ENCODE assay signal across 1 cellular context in the genomic region with DNA sequence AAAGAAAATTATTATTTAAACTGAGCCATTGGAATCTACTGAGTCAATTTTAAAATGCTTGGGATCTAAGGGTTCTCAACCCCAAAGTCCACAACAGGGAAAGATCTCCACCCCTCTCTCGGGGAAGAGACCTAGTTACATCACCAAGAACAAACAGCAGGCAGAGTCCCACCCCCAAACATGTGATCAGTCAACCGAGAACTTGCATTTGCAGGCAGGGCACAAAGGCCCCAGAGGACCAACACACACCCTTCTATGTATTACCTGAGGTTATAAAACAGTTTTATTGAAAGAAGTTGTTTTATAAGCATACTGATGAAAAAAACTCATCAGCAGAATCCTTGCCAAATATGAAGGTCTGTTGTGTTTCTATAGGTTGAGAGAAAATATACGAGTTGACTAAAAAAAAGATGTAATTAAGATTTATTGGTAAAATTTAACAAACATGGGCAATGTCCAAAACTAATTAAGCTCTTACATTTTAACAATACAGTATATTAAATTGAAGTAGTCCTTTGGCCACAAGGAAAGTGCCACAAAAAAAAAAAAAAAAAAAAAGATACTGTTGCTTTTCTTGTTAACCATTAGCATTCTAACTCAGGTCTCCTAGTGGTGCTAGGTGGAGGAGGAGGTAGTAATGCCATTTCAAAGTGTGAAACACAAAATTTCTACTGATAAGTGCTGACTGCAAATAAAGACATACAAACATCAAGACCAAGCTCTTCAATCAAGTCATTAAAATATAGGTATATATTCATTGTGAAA.
A peak's percentile ranks its signal among the peaks of the same experiment; 100 is the strongest.
TF ChIP-seq lines count a peak whose summit lies in the region.

No MANE protein-coding gene starts in this region.

TF ChIP-seq in HepG2, 621 proteins besides CTCF, POLR2A, EP300 and RAD21 (continued from another document and continues in another):
- TF ChIP-seq AKNA (CRISPR knock-in tag; IDR thresholded peaks at IDR 0.05; ENCODE audit: borderline replicate concordance): no peak
- no peak for TF ChIP-seq SNRNP70 (IDR thresholded peaks at IDR 0.05; ENCODE audit: low read depth, low read length)
- peak; percentile 59; the same call in 1 of the 2 replicates for TF ChIP-seq DPF2 (CRISPR knock-in tag; IDR thresholded peaks at IDR 0.05; ENCODE audit: borderline replicate concordance, low read depth)
- TF ChIP-seq, protein P1, sequence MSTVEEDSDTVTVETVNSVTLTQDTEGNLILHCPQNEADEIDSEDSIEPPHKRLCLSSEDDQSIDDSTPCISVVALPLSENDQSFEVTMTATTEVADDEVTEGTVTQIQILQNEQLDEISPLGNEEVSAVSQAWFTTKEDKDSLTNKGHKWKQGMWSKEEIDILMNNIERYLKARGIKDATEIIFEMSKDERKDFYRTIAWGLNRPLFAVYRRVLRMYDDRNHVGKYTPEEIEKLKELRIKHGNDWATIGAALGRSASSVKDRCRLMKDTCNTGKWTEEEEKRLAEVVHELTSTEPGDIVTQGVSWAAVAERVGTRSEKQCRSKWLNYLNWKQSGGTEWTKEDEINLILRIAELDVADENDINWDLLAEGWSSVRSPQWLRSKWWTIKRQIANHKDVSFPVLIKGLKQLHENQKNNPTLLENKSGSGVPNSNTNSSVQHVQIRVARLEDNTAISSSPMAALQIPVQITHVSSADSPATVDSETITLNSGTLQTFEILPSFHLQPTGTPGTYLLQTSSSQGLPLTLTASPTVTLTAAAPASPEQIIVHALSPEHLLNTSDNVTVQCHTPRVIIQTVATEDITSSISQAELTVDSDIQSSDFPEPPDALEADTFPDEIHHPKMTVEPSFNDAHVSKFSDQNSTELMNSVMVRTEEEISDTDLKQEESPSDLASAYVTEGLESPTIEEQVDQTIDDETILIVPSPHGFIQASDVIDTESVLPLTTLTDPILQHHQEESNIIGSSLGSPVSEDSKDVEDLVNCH (CRISPR knock-in tag; IDR thresholded peaks at IDR 0.05): no peak
- no peak for TF ChIP-seq PCBP1 (IDR thresholded peaks at IDR 0.05; ENCODE audit: borderline replicate concordance, low read depth, low read length)
- TF ChIP-seq ZNF17 (CRISPR knock-in tag; IDR thresholded peaks at IDR 0.05): no peak
- TF ChIP-seq NONO (IDR thresholded peaks at IDR 0.05): no peak
- no peak for TF ChIP-seq NONO (CRISPR knock-in tag; conservative IDR thresholded peaks at IDR 0.05)
- TF ChIP-seq TBP (CRISPR knock-in tag; IDR thresholded peaks at IDR 0.05): no peak
- TF ChIP-seq RFX5 (IDR thresholded peaks at IDR 0.05; ENCODE audit: low read depth, low read length): no peak
- no peak for TF ChIP-seq ZNF703 (CRISPR knock-in tag; IDR thresholded peaks at IDR 0.05; ENCODE audit: borderline replicate concordance)
- no peak for TF ChIP-seq DDIT3 (CRISPR knock-in tag; IDR thresholded peaks at IDR 0.05)
- TF ChIP-seq, protein P2, sequence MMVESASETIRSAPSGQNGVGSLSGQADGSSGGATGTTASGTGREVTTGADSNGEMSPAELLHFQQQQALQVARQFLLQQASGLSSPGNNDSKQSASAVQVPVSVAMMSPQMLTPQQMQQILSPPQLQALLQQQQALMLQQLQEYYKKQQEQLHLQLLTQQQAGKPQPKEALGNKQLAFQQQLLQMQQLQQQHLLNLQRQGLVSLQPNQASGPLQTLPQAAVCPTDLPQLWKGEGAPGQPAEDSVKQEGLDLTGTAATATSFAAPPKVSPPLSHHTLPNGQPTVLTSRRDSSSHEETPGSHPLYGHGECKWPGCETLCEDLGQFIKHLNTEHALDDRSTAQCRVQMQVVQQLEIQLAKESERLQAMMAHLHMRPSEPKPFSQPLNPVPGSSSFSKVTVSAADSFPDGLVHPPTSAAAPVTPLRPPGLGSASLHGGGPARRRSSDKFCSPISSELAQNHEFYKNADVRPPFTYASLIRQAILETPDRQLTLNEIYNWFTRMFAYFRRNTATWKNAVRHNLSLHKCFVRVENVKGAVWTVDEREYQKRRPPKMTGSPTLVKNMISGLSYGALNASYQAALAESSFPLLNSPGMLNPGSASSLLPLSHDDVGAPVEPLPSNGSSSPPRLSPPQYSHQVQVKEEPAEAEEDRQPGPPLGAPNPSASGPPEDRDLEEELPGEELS (CRISPR knock-in tag; IDR thresholded peaks at IDR 0.05): peak; percentile 85; the same call in 1 of the 2 replicates
- TF ChIP-seq ZNF263 (CRISPR knock-in tag; IDR thresholded peaks at IDR 0.05): no peak
- TF ChIP-seq CBX5 (CRISPR knock-in tag; IDR thresholded peaks at IDR 0.05; ENCODE audit: borderline replicate concordance): peak; percentile 64; the same call in 1 of the 2 replicates
- TF ChIP-seq TFE3 (CRISPR knock-in tag; IDR thresholded peaks at IDR 0.05): peak; percentile 99
- TF ChIP-seq, protein P3, sequence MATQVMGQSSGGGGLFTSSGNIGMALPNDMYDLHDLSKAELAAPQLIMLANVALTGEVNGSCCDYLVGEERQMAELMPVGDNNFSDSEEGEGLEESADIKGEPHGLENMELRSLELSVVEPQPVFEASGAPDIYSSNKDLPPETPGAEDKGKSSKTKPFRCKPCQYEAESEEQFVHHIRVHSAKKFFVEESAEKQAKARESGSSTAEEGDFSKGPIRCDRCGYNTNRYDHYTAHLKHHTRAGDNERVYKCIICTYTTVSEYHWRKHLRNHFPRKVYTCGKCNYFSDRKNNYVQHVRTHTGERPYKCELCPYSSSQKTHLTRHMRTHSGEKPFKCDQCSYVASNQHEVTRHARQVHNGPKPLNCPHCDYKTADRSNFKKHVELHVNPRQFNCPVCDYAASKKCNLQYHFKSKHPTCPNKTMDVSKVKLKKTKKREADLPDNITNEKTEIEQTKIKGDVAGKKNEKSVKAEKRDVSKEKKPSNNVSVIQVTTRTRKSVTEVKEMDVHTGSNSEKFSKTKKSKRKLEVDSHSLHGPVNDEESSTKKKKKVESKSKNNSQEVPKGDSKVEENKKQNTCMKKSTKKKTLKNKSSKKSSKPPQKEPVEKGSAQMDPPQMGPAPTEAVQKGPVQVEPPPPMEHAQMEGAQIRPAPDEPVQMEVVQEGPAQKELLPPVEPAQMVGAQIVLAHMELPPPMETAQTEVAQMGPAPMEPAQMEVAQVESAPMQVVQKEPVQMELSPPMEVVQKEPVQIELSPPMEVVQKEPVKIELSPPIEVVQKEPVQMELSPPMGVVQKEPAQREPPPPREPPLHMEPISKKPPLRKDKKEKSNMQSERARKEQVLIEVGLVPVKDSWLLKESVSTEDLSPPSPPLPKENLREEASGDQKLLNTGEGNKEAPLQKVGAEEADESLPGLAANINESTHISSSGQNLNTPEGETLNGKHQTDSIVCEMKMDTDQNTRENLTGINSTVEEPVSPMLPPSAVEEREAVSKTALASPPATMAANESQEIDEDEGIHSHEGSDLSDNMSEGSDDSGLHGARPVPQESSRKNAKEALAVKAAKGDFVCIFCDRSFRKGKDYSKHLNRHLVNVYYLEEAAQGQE (IDR thresholded peaks at IDR 0.05; ENCODE audit: borderline replicate concordance in 1 of 2, low read depth in 1 of 2, low read length in 2 of 2): no peak
- no peak for TF ChIP-seq ZNF616 (CRISPR knock-in tag; IDR thresholded peaks at IDR 0.05; ENCODE audit: low read depth)
- 0 out of 2 replicates have a peak, but pooled peaks have one; percentile 20 for TF ChIP-seq ZFX (CRISPR knock-in tag; IDR thresholded peaks at IDR 0.05; ENCODE audit: low read depth)
- TF ChIP-seq, protein P4, sequence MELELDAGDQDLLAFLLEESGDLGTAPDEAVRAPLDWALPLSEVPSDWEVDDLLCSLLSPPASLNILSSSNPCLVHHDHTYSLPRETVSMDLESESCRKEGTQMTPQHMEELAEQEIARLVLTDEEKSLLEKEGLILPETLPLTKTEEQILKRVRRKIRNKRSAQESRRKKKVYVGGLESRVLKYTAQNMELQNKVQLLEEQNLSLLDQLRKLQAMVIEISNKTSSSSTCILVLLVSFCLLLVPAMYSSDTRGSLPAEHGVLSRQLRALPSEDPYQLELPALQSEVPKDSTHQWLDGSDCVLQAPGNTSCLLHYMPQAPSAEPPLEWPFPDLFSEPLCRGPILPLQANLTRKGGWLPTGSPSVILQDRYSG (CRISPR knock-in tag; IDR thresholded peaks at IDR 0.05): no peak
- TF ChIP-seq ZNF609 (CRISPR knock-in tag; IDR thresholded peaks at IDR 0.05; ENCODE audit: borderline replicate concordance): peak; percentile 51; the same call in 1 of the 2 replicates
- no peak for TF ChIP-seq MBNL3 (CRISPR knock-in tag; conservative IDR thresholded peaks at IDR 0.05)
- TF ChIP-seq ZNF766 (CRISPR knock-in tag; IDR thresholded peaks at IDR 0.05; ENCODE audit: borderline replicate concordance): no peak
- peak; percentile 78 for TF ChIP-seq PATZ1 (CRISPR knock-in tag; IDR thresholded peaks at IDR 0.05)
- TF ChIP-seq PITX1 (CRISPR knock-in tag; IDR thresholded peaks at IDR 0.05): peak; percentile 60; the same call in 1 of the 2 replicates
